In genomic region chr16:69339289-69340094, GRCh38 we compare ENCODE assay signal across 1 cellular context.
TF ChIP-seq lines count a peak whose summit lies in the region.

COG8 (minus strand) TSS chr16:69339564; CDS start chr16:69339552, 12 bp downstream.
NIP7 (plus strand) TSS chr16:69339772; CDS start chr16:69339830, 58 bp downstream.

TF ChIP-seq in HepG2, 621 proteins besides CTCF, POLR2A, EP300 and RAD21 (continued from another document and continues in another):
- TF ChIP-seq ZXDC (CRISPR knock-in tag; IDR thresholded peaks at IDR 0.05) (no peak), ZFP36L1 (CRISPR knock-in tag; IDR thresholded peaks at IDR 0.05) (peak; percentile 93; the same call in 1 of the 2 replicates), EEA1 (CRISPR knock-in tag; IDR thresholded peaks at IDR 0.05; ENCODE audit: borderline replicate concordance) (no peak; the same call in 1 of the 2 replicates), SOX5 (CRISPR knock-in tag; IDR thresholded peaks at IDR 0.05; ENCODE audit: borderline replicate concordance) (peak; percentile 68; the same call in 1 of the 2 replicates), NFATC3 (CRISPR knock-in tag; IDR thresholded peaks at IDR 0.05) (peak; percentile 19; the same call in 1 of the 2 replicates), HBP1 (CRISPR knock-in tag; IDR thresholded peaks at IDR 0.05; ENCODE audit: low read depth) (peak; percentile 83), ZNF580 (CRISPR knock-in tag; IDR thresholded peaks at IDR 0.05; ENCODE audit: borderline replicate concordance, low read depth) (peak; percentile 79), ZBTB40 (IDR thresholded peaks at IDR 0.05) (peak; percentile 89), ZBTB40 (CRISPR knock-in tag; IDR thresholded peaks at IDR 0.05) (peak; percentile 67; the same call in 1 of the 2 replicates), ZNF18 (CRISPR knock-in tag; IDR thresholded peaks at IDR 0.05; ENCODE audit: insufficient replicate concordance) (peak; percentile 35), FOXC1 (CRISPR knock-in tag; IDR thresholded peaks at IDR 0.05; ENCODE audit: borderline replicate concordance) (peak; percentile 21; the same call in 1 of the 2 replicates), MTERF4 (CRISPR knock-in tag; IDR thresholded peaks at IDR 0.05) (peak; percentile 99), FLYWCH1 (CRISPR knock-in tag; IDR thresholded peaks at IDR 0.05) (no peak), MXD4 (CRISPR knock-in tag; IDR thresholded peaks at IDR 0.05) (peak; percentile 98), CREB1 (IDR thresholded peaks at IDR 0.05) (peak; percentile 90), CREB1 (CRISPR knock-in tag; IDR thresholded peaks at IDR 0.05) (peak; percentile 94), WIZ (CRISPR knock-in tag; IDR thresholded peaks at IDR 0.05) (peak; percentile 75; the same call in 1 of the 2 replicates), ZBTB14 (CRISPR knock-in tag; IDR thresholded peaks at IDR 0.05) (peak; percentile 65), ZNF280B (CRISPR knock-in tag; IDR thresholded peaks at IDR 0.05; ENCODE audit: borderline replicate concordance) (peak; percentile 69), ZNF740 (CRISPR knock-in tag; IDR thresholded peaks at IDR 0.05) (no peak), CENPBD1 (CRISPR knock-in tag; IDR thresholded peaks at IDR 0.05; ENCODE audit: borderline replicate concordance, low read depth) (0 out of 2 replicates have a peak, but pooled peaks have one; percentile 56), U2AF1 (optimal IDR thresholded peaks at IDR 0.05; ENCODE audit: low read depth, low read length) (peak; percentile 98), TMF1 (CRISPR knock-in tag; IDR thresholded peaks at IDR 0.05; ENCODE audit: low read depth) (peak; percentile 84; the same call in 1 of the 2 replicates), NKX3-1 (CRISPR knock-in tag; IDR thresholded peaks at IDR 0.05) (peak; percentile 95), CEBPG (CRISPR knock-in tag; IDR thresholded peaks at IDR 0.05) (peak; percentile 30), SP4 (CRISPR knock-in tag; IDR thresholded peaks at IDR 0.05) (peak; percentile 65; the same call in 1 of the 2 replicates), ZNF451 (CRISPR knock-in tag; IDR thresholded peaks at IDR 0.05) (no peak), SALL2 (CRISPR knock-in tag; IDR thresholded peaks at IDR 0.05) (peak; percentile 80), POLR2AphosphoS5 (IDR thresholded peaks at IDR 0.05; ENCODE audit: low read depth, low read length) (peak; percentile 94), ZNF430 (CRISPR knock-in tag; IDR thresholded peaks at IDR 0.05) (peak; percentile 98), DZIP1 (CRISPR knock-in tag; IDR thresholded peaks at IDR 0.05) (no peak; the same call in none of the 2 replicates)
